Comparison of ENCODE assay signal across 25 cellular contexts in the genomic region with DNA sequence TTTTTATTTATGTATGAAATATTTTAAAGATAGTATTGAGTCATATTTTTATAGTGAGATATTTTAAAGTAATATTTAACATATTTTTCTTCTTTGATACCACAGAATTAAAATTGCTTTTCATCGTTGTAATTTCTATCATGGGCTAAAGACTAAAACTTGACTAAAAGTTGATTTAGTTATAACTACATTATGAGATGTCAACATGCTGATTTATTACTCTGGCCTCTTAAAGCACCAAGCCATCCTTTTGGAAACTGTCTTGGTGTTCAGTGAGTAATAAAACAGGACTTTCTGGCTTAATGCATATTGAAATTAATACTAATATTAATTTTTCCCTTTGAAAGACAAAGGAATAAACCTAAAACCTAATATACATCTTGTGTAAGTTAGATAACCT.
DNase-seq lines count a peak whose midpoint lies in the region; ATAC-seq, FAIRE-seq and TF ChIP-seq lines count a peak whose summit lies in the region.
"Had no signal": no experiment of that assay in that cellular context is flagged by ENCODE, and none has a peak within 500 bp of the region (broad histone marks: within the 10 kb centered on the region; RNA-seq: fewer than 3 reads in every experiment).

No MANE protein-coding gene starts in this region.

- H3K27ac ChIP-seq in K562 (ENCODE audit: extremely low read depth, low read depth, low read length): no peak overlapping the region
- no peak overlapping the region for H3K27ac ChIP-seq in pancreas
- H3K27ac ChIP-seq: A549; BLaER1 treated with 17β-estradiol and CSF1 and Interleukin-3, amounts not matched to agents 10 nM and 100 nM; C4-2B had no signal

- H2AFZ ChIP-seq in K562 (ENCODE audit: low read depth, low read length): no peak overlapping the region

- TF ChIP-seq RAD21 in K562 (CRISPR knock-in tag; conservative IDR thresholded peaks at IDR 0.05 in 1 of 2, IDR thresholded peaks at IDR 0.05 in 1 of 2): no peak

- DNase-seq in H54 (ENCODE audit: insufficient read length, low spot score): no peak
- no peak for DNase-seq in K562 (ENCODE audit: extremely low read depth in 1 of 4, low spot score in 3 of 4)
- no peak for DNase-seq in pancreas
- DNase-seq in NCI-H2107 treated with DMSO at 0.1 percent for 48 hours (lab: John Stamatoyannopoulos, UW; ENCODE audit: unreplicated experiment): no peak
- no peak for DNase-seq in iPS-NIHi11 (ENCODE audit: low spot score)
- no peak for DNase-seq in activated T-cell treated with anti-CD3 and anti-CD28 coated beads for 4 hours
- DNase-seq: 8988T; AML-193; Caco-2; Calu3; CD4-positive, alpha-beta T cell; CD8-positive, alpha-beta T cell; DMS 273 treated with DMSO at 0.1 percent for 48 hours; DMS153; DMS53; DMS79; DND-41; EL; GDM1 had no signal

- H3K36me3 ChIP-seq in K562 (ENCODE audit: control insufficient read depth, insufficient read depth, low read length) (peaks cover 68% of the 10 kb centered on the region), pancreas (peaks cover 0 to 19% (median 0%) of the 10 kb centered on the region in 3 donors)

- BruUV-seq in K562 (replicated peaks; lab: Mats Ljungman, UMichigan): no TSS peak

- H3K79me2 ChIP-seq in K562 (ENCODE audit: control insufficient read depth, insufficient read depth, low read length): no peaks in the 10 kb centered on the region

- POLR2A ChIA-PET in K562 (lab: Yijun Ruan, JAX): no interaction called here

- no peaks in the 10 kb centered on the region for H3K27me3 ChIP-seq in K562 (ENCODE audit: control insufficient read depth in 2 of 2, insufficient read depth in 2 of 2, low read length in 2 of 2)
- no peaks in the 10 kb centered on the region for H3K27me3 ChIP-seq in pancreas
- H3K27me3 ChIP-seq: BLaER1 treated with 17β-estradiol and CSF1 and Interleukin-3, amounts not matched to agents 10 nM and 100 nM had no signal

- no peak overlapping the region for H3K9ac ChIP-seq in K562 (ENCODE audit: insufficient read depth in 1 of 2, low read depth in 2 of 2, low read length in 2 of 2)
- H3K9ac ChIP-seq: BLaER1 treated with 17β-estradiol and CSF1 and Interleukin-3, amounts not matched to agents 10 nM and 100 nM had no signal

- H3K4me2 ChIP-seq in K562 (ENCODE audit: insufficient read depth, low read length): no peak overlapping the region
- H3K4me2 ChIP-seq: A549; BLaER1 treated with 17β-estradiol and CSF1 and Interleukin-3, amounts not matched to agents 10 nM and 100 nM had no signal

- TF ChIP-seq EP300 in K562 (IDR thresholded peaks at IDR 0.05; ENCODE audit: low read length): no peak

- H3K4me3 ChIP-seq in K562 (no peak overlapping the region), pancreas (no peak overlapping the region)
- H3K4me3 ChIP-seq: A549; BLaER1 treated with 17β-estradiol and CSF1 and Interleukin-3, amounts not matched to agents 10 nM and 100 nM; GM12878 had no signal

- H3K9me3 ChIP-seq in K562 (replicated peaks; ENCODE audit: control insufficient read depth, insufficient read depth, low read depth, low read length) (no peaks in the 10 kb centered on the region), pancreas (no peaks in the 10 kb centered on the region)
- H3K9me3 ChIP-seq: A549; BLaER1 treated with 17β-estradiol and CSF1 and Interleukin-3, amounts not matched to agents 10 nM and 100 nM; Caco-2 had no signal

- TF ChIP-seq CTCF in K562 (IDR thresholded peaks at IDR 0.05 in 2 of 3, conservative IDR thresholded peaks at IDR 0.05 in 1 of 3; ENCODE audit: insufficient read depth in 2 of 3, low read depth in 1 of 3, low read length in 3 of 3): no peak
- TF ChIP-seq CTCF in pancreas (IDR thresholded peaks at IDR 0.05): no peak

- CTCF ChIA-PET in K562 (lab: Yijun Ruan, JAX; ENCODE audit: low intra/inter-chr PET ratio): no interaction called here

- intact Hi-C loops in K562 (cut with micrococcal nuclease): no loop called here
- intact Hi-C loops in pancreas (cut with DNase I): no loop called here

- TF ChIP-seq POLR2A in H54 (IDR thresholded peaks at IDR 0.05; ENCODE audit: low read depth, low read length) (no peak), K562 (conservative IDR thresholded peaks at IDR 0.05) (no peak)

- 93% methylated on average over 1 of the region's 1 CpG for WGBS in K562 (ENCODE audit: insufficient coverage, low coverage, missing lambda C conversion rate)
- 67 to 71% methylated on average over 1 of the region's 1 CpG for WGBS in pancreas, 2 donors

- H3K4me1 ChIP-seq in K562 (replicated peaks in 1 of 2; ENCODE audit: control insufficient read depth in 2 of 2, insufficient read depth in 2 of 2, low read length in 2 of 2) (no peaks in the 10 kb centered on the region), pancreas (peaks cover 0 to 11% (median 9%) of the 10 kb centered on the region in 3 donors)
- H3K4me1 ChIP-seq: BLaER1 treated with 17β-estradiol and CSF1 and Interleukin-3, amounts not matched to agents 10 nM and 100 nM; Caco-2 had no signal

- peak; percentile 48 for FAIRE-seq in H54 (lab: Jason Lieb, UNC)
- FAIRE-seq in K562 (lab: Jason Lieb, UNC): no peak
- FAIRE-seq in pancreas (lab: Jason Lieb, UNC): peak; percentile 5
- FAIRE-seq: A549, GM12878, GM12892, GM18507 had no signal

- H3K9me1 ChIP-seq in K562 (ENCODE audit: control insufficient read depth, insufficient read depth, low read length): no peaks in the 10 kb centered on the region

- no peak for ATAC-seq in K562
- ATAC-seq in pancreas: no peak
- ATAC-seq: A549; CD8-positive, alpha-beta T cell; GM12878 had no signal

- in situ Hi-C loops in K562 (cut with MboI): loop anchor here (25.0 kb wide), 1 partner anchor 191 kb away; no protein-coding TSS in a partner anchor

- H4K20me1 ChIP-seq in K562 (replicated peaks; ENCODE audit: control insufficient read depth, insufficient read depth, low read length): no peaks in the 10 kb centered on the region
- H4K20me1 ChIP-seq: BLaER1 treated with 17β-estradiol and CSF1 and Interleukin-3, amounts not matched to agents 10 nM and 100 nM had no signal

TF ChIP-seq in K562, 482 proteins besides CTCF, POLR2A, EP300 and RAD21:
- TF ChIP-seq MEIS2 (IDR thresholded peaks at IDR 0.05; ENCODE audit: partially characterized antibody) (peak; percentile 69), C11orf30 (IDR thresholded peaks at IDR 0.05; ENCODE audit: low read depth) (no peak), PKNOX1 (IDR thresholded peaks at IDR 0.05) (peak; percentile 70), MLX (CRISPR knock-in tag; conservative IDR thresholded peaks at IDR 0.05) (no peak)
- TF ChIP-seq, protein P1, sequence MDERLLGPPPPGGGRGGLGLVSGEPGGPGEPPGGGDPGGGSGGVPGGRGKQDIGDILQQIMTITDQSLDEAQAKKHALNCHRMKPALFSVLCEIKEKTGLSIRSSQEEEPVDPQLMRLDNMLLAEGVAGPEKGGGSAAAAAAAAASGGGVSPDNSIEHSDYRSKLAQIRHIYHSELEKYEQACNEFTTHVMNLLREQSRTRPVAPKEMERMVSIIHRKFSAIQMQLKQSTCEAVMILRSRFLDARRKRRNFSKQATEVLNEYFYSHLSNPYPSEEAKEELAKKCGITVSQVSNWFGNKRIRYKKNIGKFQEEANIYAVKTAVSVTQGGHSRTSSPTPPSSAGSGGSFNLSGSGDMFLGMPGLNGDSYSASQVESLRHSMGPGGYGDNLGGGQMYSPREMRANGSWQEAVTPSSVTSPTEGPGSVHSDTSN (CRISPR knock-in tag; IDR thresholded peaks at IDR 0.05; ENCODE audit: low read depth): no peak
- TF ChIP-seq, protein P1 (tag; conservative IDR thresholded peaks at IDR 0.05; ENCODE audit: low read depth): peak; percentile 54
